Comparison of ENCODE assay signal across 11 cellular contexts in the genomic region with DNA sequence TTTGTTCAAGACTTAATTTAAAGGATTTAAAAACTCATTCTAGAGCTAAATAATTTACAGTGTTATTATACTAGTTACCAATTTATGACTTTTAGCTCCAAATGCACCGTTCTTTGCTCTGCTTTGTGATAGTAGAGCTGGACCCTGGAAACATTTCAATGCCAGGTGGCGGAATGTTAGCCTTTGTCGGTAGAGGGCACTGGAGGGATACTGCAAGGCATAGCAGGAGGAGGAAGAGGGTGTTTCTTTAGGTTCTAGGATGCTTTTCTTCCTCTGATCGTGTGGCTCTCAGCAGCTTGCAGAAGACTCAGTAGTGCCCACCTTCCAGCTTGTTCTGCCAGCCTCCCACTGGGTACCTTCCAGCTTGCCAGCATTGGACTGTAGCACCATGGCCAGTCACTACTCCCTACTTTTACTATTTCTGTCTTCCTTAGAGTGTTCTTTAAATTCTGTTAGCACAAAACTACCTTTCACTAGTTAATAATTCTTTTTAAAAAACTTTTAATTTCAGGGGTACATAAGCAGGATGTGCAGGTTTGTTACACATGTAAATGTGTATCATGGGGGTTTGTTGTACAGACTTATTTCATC.
A peak's percentile ranks its signal among the peaks of the same experiment; 100 is the strongest.
DNase-seq lines count a peak whose midpoint lies in the region; ATAC-seq and TF ChIP-seq lines count a peak whose summit lies in the region.
"Had no signal": no experiment of that assay in that cellular context is flagged by ENCODE, and none has a peak within 500 bp of the region (broad histone marks: within the 10 kb centered on the region; RNA-seq: fewer than 3 reads in every experiment).

No MANE protein-coding gene starts in this region.

- no peak overlapping the region for H4K91ac ChIP-seq in mesenchymal stem cell (ENCODE audit: low read length)

- H2BK120ac ChIP-seq in mesenchymal stem cell (ENCODE audit: low read depth, low read length) = no peak overlapping the region

- TF ChIP-seq POLR2A in thyroid gland (IDR thresholded peaks at IDR 0.05) = no peak

- H2BK5ac ChIP-seq in mesenchymal stem cell (ENCODE audit: low read depth, low read length, poor library complexity, severe bottlenecking) = no peak overlapping the region

- CTCF ChIA-PET in activated naive CD4-positive, alpha-beta T cell treated with anti-CD3 and anti-CD28 coated beads for 36 hours (lab: Charles Lee) = interaction anchor here (0.9 to 1.2 kb wide), 4 partner anchors 106 to 214 kb away, joined by 3 to 5 read pairs (median 4); no protein-coding TSS in a partner anchor
- CTCF ChIA-PET in activated naive CD4-positive, alpha-beta T cell treated with anti-CD3 and anti-CD28 coated beads, Interleukin-2, amount 10 ng/mL, durations not matched to agents 7 days and 5 days (lab: Charles Lee) = interaction anchor here (1.1 to 1.6 kb wide), 3 partner anchors 10 to 125 kb away, joined by 3 to 4 read pairs (median 3); no protein-coding TSS in a partner anchor

- H3K4me3 ChIP-seq in epithelial cell of proximal tubule (ENCODE audit: low read depth, low read length) = no peak overlapping the region
- H3K4me3 ChIP-seq in thyroid gland (replicated peaks in 1 of 3) = no peak overlapping the region
- H3K4me3 ChIP-seq in mesenchymal stem cell (ENCODE audit: insufficient read depth in 1 of 2, low read depth in 1 of 2, low read length in 2 of 2) = no peak overlapping the region
- H3K4me3 ChIP-seq: BLaER1 treated with 17β-estradiol and CSF1 and Interleukin-3, amounts not matched to agents 10 nM and 100 nM had no signal

- no peak overlapping the region for H3K4me3 Mint-ChIP-seq in activated naive CD4-positive, alpha-beta T cell treated with anti-CD3 and anti-CD28 coated beads for 36 hours
- H3K4me3 Mint-ChIP-seq in activated naive CD4-positive, alpha-beta T cell treated with anti-CD3 and anti-CD28 coated beads, Interleukin-2, amount 10 ng/mL, durations not matched to agents 7 days and 5 days = no peak overlapping the region

- H3K4me1 Mint-ChIP-seq in activated naive CD4-positive, alpha-beta T cell treated with anti-CD3 and anti-CD28 coated beads for 36 hours (ENCODE audit: low read depth) = no peaks in the 10 kb centered on the region
- no peaks in the 10 kb centered on the region for H3K4me1 Mint-ChIP-seq in activated naive CD4-positive, alpha-beta T cell treated with anti-CD3 and anti-CD28 coated beads, Interleukin-2, amount 10 ng/mL, durations not matched to agents 7 days and 5 days

- no peak overlapping the region for H3K4me2 ChIP-seq in mesenchymal stem cell (ENCODE audit: low read length, poor library complexity, severe bottlenecking)
- H3K4me2 ChIP-seq: BLaER1 treated with 17β-estradiol and CSF1 and Interleukin-3, amounts not matched to agents 10 nM and 100 nM; KMS-11 had no signal

- no peak for ATAC-seq in GM18868 (IDR thresholded peaks at IDR 0.05; ENCODE audit: unreplicated experiment)
- ATAC-seq in left cardiac atrium = no peak

- no peak overlapping the region for H3K9ac ChIP-seq in mesenchymal stem cell (ENCODE audit: low read length)
- H3K9ac ChIP-seq: BLaER1 treated with 17β-estradiol and CSF1 and Interleukin-3, amounts not matched to agents 10 nM and 100 nM; KMS-11 had no signal

- 28 to 37% methylated on average over 4 of the region's 4 CpGs for WGBS in thyroid gland, 2 donors
- 24% methylated on average over 4 of the region's 4 CpGs for WGBS in mesenchymal stem cell

- H3K36me3 ChIP-seq in thyroid gland (no peaks in the 10 kb centered on the region), mesenchymal stem cell (ENCODE audit: control insufficient read depth in 1 of 2, insufficient read depth in 2 of 2, low read depth in 1 of 2, low read length in 2 of 2) (no peaks in the 10 kb centered on the region)
- H3K36me3 ChIP-seq: BLaER1 treated with 17β-estradiol and CSF1 and Interleukin-3, amounts not matched to agents 10 nM and 100 nM had no signal

- no peaks in the 10 kb centered on the region for H3K9me3 ChIP-seq in thyroid gland
- no peaks in the 10 kb centered on the region for H3K9me3 ChIP-seq in mesenchymal stem cell (ENCODE audit: control insufficient read depth, low read length)

- no peaks in the 10 kb centered on the region for H3K79me1 ChIP-seq in mesenchymal stem cell (replicated peaks; ENCODE audit: low read length, poor library complexity, severe bottlenecking)

- no peak overlapping the region for H2BK15ac ChIP-seq in mesenchymal stem cell (ENCODE audit: low read depth, poor library complexity, severe bottlenecking)

- peaks cover 0 to 8% of the 10 kb centered on the region in 2 donors for H3K4me1 ChIP-seq in thyroid gland
- H3K4me1 ChIP-seq in mesenchymal stem cell (ENCODE audit: control insufficient read depth, insufficient read depth, low read depth, low read length) = no peaks in the 10 kb centered on the region

- intact Hi-C loops in activated naive CD4-positive, alpha-beta T cell treated with anti-CD3 and anti-CD28 coated beads for 36 hours (cut with micrococcal nuclease) = no loop called here
- intact Hi-C loops in thyroid gland (cut with DNase I) (no loop called here), left cardiac atrium (cut with DNase I) (no loop called here)

- no peak overlapping the region for H3K27ac ChIP-seq in thyroid gland
- H3K27ac ChIP-seq in mesenchymal stem cell (ENCODE audit: low read length, poor library complexity, severe bottlenecking) = no peak overlapping the region
- H3K27ac ChIP-seq: BLaER1 treated with 17β-estradiol and CSF1 and Interleukin-3, amounts not matched to agents 10 nM and 100 nM; KMS-11 had no signal

- no peak overlapping the region for H3K14ac ChIP-seq in mesenchymal stem cell (ENCODE audit: low read length in 2 of 2)

- no peak overlapping the region for H2AFZ ChIP-seq in mesenchymal stem cell (ENCODE audit: low read depth, low read length)

- H3K23ac ChIP-seq in mesenchymal stem cell (ENCODE audit: low read length in 2 of 2) = no peak overlapping the region

- no peak overlapping the region for H4K8ac ChIP-seq in mesenchymal stem cell (ENCODE audit: low read length)

- H3K18ac ChIP-seq in mesenchymal stem cell (ENCODE audit: low read depth in 1 of 2, low read length in 2 of 2) = no peak overlapping the region

- no peak overlapping the region for H2BK12ac ChIP-seq in mesenchymal stem cell (ENCODE audit: low read length in 2 of 2)

- peaks cover 12% of the 10 kb centered on the region for H3K9me3 Mint-ChIP-seq in activated naive CD4-positive, alpha-beta T cell treated with anti-CD3 and anti-CD28 coated beads for 36 hours
- peaks cover 10% of the 10 kb centered on the region for H3K9me3 Mint-ChIP-seq in activated naive CD4-positive, alpha-beta T cell treated with anti-CD3 and anti-CD28 coated beads, Interleukin-2, amount 10 ng/mL, durations not matched to agents 7 days and 5 days

- no peaks in the 10 kb centered on the region for H3K27me3 ChIP-seq in thyroid gland
- H3K27me3 ChIP-seq in mesenchymal stem cell (ENCODE audit: control insufficient read depth in 1 of 2, insufficient read depth in 1 of 2, low read length in 2 of 2) = no peaks in the 10 kb centered on the region
- H3K27me3 ChIP-seq: BLaER1 treated with 17β-estradiol and CSF1 and Interleukin-3, amounts not matched to agents 10 nM and 100 nM had no signal

- peak; percentile 27 for DNase-seq in activated naive CD4-positive, alpha-beta T cell treated with anti-CD3 and anti-CD28 coated beads for 36 hours
- no peak for DNase-seq in activated naive CD4-positive, alpha-beta T cell treated with anti-CD3 and anti-CD28 coated beads, Interleukin-2, amount 10 ng/mL, durations not matched to agents 7 days and 5 days
- DNase-seq in NCI-H82 treated with DMSO at 0.1 percent for 48 hours (lab: John Stamatoyannopoulos, UW; ENCODE audit: unreplicated experiment) (peak; percentile 22), epithelial cell of proximal tubule (ENCODE audit: low read depth) (no peak), thyroid gland (peak; percentile 43 to 49), mesenchymal stem cell (no peak), left cardiac atrium (no peak)
- DNase-seq: GOT3 had no signal

- peaks cover 12% of the 10 kb centered on the region for H3K27me3 Mint-ChIP-seq in activated naive CD4-positive, alpha-beta T cell treated with anti-CD3 and anti-CD28 coated beads for 36 hours (ENCODE audit: low read depth)
- no peaks in the 10 kb centered on the region for H3K27me3 Mint-ChIP-seq in activated naive CD4-positive, alpha-beta T cell treated with anti-CD3 and anti-CD28 coated beads, Interleukin-2, amount 10 ng/mL, durations not matched to agents 7 days and 5 days

- H3K36me3 Mint-ChIP-seq in activated naive CD4-positive, alpha-beta T cell treated with anti-CD3 and anti-CD28 coated beads for 36 hours (ENCODE audit: low read depth) = no peaks in the 10 kb centered on the region
- no peaks in the 10 kb centered on the region for H3K36me3 Mint-ChIP-seq in activated naive CD4-positive, alpha-beta T cell treated with anti-CD3 and anti-CD28 coated beads, Interleukin-2, amount 10 ng/mL, durations not matched to agents 7 days and 5 days

- no peak overlapping the region for H3K4ac ChIP-seq in mesenchymal stem cell (ENCODE audit: low read depth in 1 of 2, low read length in 2 of 2)

- no peak overlapping the region for H2AK5ac ChIP-seq in mesenchymal stem cell (ENCODE audit: low read length, severe bottlenecking)

- TF ChIP-seq CTCF in epithelial cell of proximal tubule (conservative IDR thresholded peaks at IDR 0.05; ENCODE audit: low read depth, low read length) = peak; percentile 58
- peak in 5 of 6 experiments; percentile 13 to 75 (median 64) for TF ChIP-seq CTCF in thyroid gland (IDR thresholded peaks at IDR 0.05)

- H3K27ac Mint-ChIP-seq in activated naive CD4-positive, alpha-beta T cell treated with anti-CD3 and anti-CD28 coated beads for 36 hours = no peak overlapping the region
- no peak overlapping the region for H3K27ac Mint-ChIP-seq in activated naive CD4-positive, alpha-beta T cell treated with anti-CD3 and anti-CD28 coated beads, Interleukin-2, amount 10 ng/mL, durations not matched to agents 7 days and 5 days

Comparison
In these comparisons a context has a peak if more than half of its experiments do, and no peak if none do; other contexts are left out.
1. DNase-seq: peak in activated naive CD4-positive, alpha-beta T cell treated with anti-CD3 and anti-CD28 coated beads for 36 hours (single experiment), NCI-H82 treated with DMSO at 0.1 percent for 48 hours (single experiment) and thyroid gland (2 of 2); none in activated naive CD4-positive, alpha-beta T cell treated with anti-CD3 and anti-CD28 coated beads, Interleukin-2, amount 10 ng/mL, durations not matched to agents 7 days and 5 days (single experiment), epithelial cell of proximal tubule (single experiment), mesenchymal stem cell (single experiment) and left cardiac atrium (single experiment).